In the genomic region with DNA sequence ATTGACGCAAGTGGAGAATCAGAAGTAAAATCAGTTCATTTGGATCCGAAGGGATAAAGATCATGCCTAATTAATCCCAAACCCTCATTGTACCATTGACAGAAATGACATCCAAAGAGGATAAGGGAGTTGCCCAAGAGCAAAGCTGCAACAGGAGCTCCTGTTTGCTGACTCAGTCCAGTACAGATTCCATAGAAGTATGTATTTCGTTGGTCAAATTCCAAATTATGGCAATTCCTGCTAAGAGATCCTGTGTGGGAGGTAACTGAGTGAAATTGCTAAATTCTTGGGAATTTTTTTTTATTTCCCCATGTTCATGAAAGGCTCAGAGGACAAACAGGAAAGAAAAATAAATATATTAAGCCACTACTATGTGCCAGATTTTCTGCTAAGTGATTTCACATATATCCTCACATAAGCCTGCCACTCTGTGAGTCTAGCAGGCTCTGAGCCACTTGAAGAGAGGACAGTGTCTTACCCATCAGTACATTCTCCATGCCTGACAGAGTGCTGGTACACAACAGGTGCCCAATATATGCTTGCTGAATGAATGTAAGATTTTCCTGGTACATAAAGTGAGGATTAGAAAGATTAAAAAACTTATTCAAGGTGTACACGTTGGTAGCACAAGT, we compare ENCODE assay signal across 22 cellular contexts.
DNase-seq lines count a peak whose midpoint lies in the region; ATAC-seq and TF ChIP-seq lines count a peak whose summit lies in the region.
"Had no signal": no experiment of that assay in that cellular context is flagged by ENCODE, and none has a peak within 500 bp of the region (broad histone marks: within the 10 kb centered on the region; RNA-seq: fewer than 3 reads in every experiment).

No MANE protein-coding gene starts in this region.

- no peaks in the 10 kb centered on the region for H3K36me3 ChIP-seq in esophagus squamous epithelium
- H3K36me3 ChIP-seq: right atrium auricular region had no signal

- DNase-seq in AG09309 (ENCODE audit: low read depth), result peak; percentile 21
- DNase-seq in LHCN-M2 (ENCODE audit: low read depth), result peak; percentile 55
- DNase-seq in dedifferentiated amniotic fluid mesenchymal stem cell (ENCODE audit: extremely low spot score), result peak; percentile 89
- no peak for DNase-seq in nephron progenitor cell
- DNase-seq in NCI-H1105 treated with DMSO at 0.1 percent for 48 hours (lab: John Stamatoyannopoulos, UW), result no peak
- DNase-seq in esophagus squamous epithelium (lab: John Stamatoyannopoulos, UW), result no peak
- DNase-seq in stimulated activated CD4-positive, alpha-beta T cell treated with anti-CD3 and anti-CD28 coated beads, Interleukin-4, amount 100 ng/mL, for 1 hour, result no peak
- DNase-seq: activated CD4-positive, alpha-beta T cell treated with anti-CD3 and anti-CD28 coated beads, Interleukin-2, amount 50 U/mL, for 4 hours; caudate nucleus; DMS 273 treated with DMSO at 0.1 percent for 48 hours; glutamatergic neuron; mesenchymal stem cell; MV-4-11; NCI-H774; stimulated activated CD4-positive, alpha-beta T cell treated with anti-CD3 and anti-CD28 coated beads, Interleukin-1b, Interleukin-23, amount 100 ng/mL, for 48 hours; SW 1271 had no signal

- no peak for TF ChIP-seq POLR2A in esophagus squamous epithelium (IDR thresholded peaks at IDR 0.05)

- H3K27ac Mint-ChIP-seq in nephron progenitor cell, result peak overlapping the region; percentile 80
- H3K27ac Mint-ChIP-seq: activated naive CD4-positive, alpha-beta T cell treated with anti-CD3 and anti-CD28 coated beads, Interleukin-2, amount 50 U/mL, for 24 hours; nephron had no signal

- no peak overlapping the region for H3K4me3 ChIP-seq in AG09309 (ENCODE audit: control insufficient read depth, low read depth, low read length)
- no peak overlapping the region for H3K4me3 ChIP-seq in esophagus squamous epithelium
- H3K4me3 ChIP-seq: right atrium auricular region had no signal

- H3K4me1 Mint-ChIP-seq in nephron progenitor cell, result no peaks in the 10 kb centered on the region
- H3K4me1 Mint-ChIP-seq: activated naive CD4-positive, alpha-beta T cell treated with anti-CD3 and anti-CD28 coated beads, Interleukin-2, amount 50 U/mL, for 24 hours had no signal

- H3K4me1 ChIP-seq in esophagus squamous epithelium, result peaks cover 0 to 5% (median 0%) of the 10 kb centered on the region in 3 donors
- H3K4me1 ChIP-seq: right atrium auricular region had no signal

- no peak overlapping the region for H3K27ac ChIP-seq in esophagus squamous epithelium
- H3K27ac ChIP-seq: right atrium auricular region had no signal

- no peaks in the 10 kb centered on the region for H3K9me3 Mint-ChIP-seq in nephron progenitor cell
- H3K9me3 Mint-ChIP-seq: activated naive CD4-positive, alpha-beta T cell treated with anti-CD3 and anti-CD28 coated beads, Interleukin-2, amount 50 U/mL, for 24 hours; nephron had no signal

- no peaks in the 10 kb centered on the region for H3K27me3 ChIP-seq in esophagus squamous epithelium
- H3K27me3 ChIP-seq: right atrium auricular region had no signal

- TF ChIP-seq CTCF in AG09309 (IDR thresholded peaks at IDR 0.05; ENCODE audit: control insufficient read depth, insufficient read depth, low read depth, low read length, missing control alignments) (no peak), nephron progenitor cell (IDR thresholded peaks at IDR 0.05) (no peak), esophagus squamous epithelium (IDR thresholded peaks at IDR 0.05) (no peak)

- WGBS in esophagus squamous epithelium, 2 donors, result 40 to 56% methylated on average over 4 of the region's 4 CpGs

- no peak for ATAC-seq in HG03520 (IDR thresholded peaks at IDR 0.05; ENCODE audit: unreplicated experiment)
- ATAC-seq: HCT116, Panc1 had no signal

- H3K4me3 Mint-ChIP-seq in nephron progenitor cell, result no peak overlapping the region
- H3K4me3 Mint-ChIP-seq: activated naive CD4-positive, alpha-beta T cell treated with anti-CD3 and anti-CD28 coated beads, Interleukin-2, amount 50 U/mL, for 24 hours; nephron had no signal

- intact Hi-C loops in esophagus squamous epithelium (cut with DNase I), result no loop called here

- H3K9me3 ChIP-seq in esophagus squamous epithelium, result no peaks in the 10 kb centered on the region
- H3K9me3 ChIP-seq: right atrium auricular region had no signal

- H3K36me3 Mint-ChIP-seq in nephron progenitor cell (ENCODE audit: low read depth), result peaks cover 1% of the 10 kb centered on the region
- H3K36me3 Mint-ChIP-seq: activated naive CD4-positive, alpha-beta T cell treated with anti-CD3 and anti-CD28 coated beads, Interleukin-2, amount 50 U/mL, for 24 hours had no signal

- peaks cover 3% of the 10 kb centered on the region for H3K27me3 Mint-ChIP-seq in nephron progenitor cell (ENCODE audit: low read depth, poor library complexity)

Comparison
In these comparisons a context has a peak if more than half of its experiments do, and no peak if none do; other contexts are left out.
1. DNase-seq: peak in AG09309 (single experiment), LHCN-M2 (single experiment) and dedifferentiated amniotic fluid mesenchymal stem cell (single experiment); none in nephron progenitor cell (single experiment), NCI-H1105 treated with DMSO at 0.1 percent for 48 hours (single experiment), esophagus squamous epithelium (single experiment) and stimulated activated CD4-positive, alpha-beta T cell treated with anti-CD3 and anti-CD28 coated beads, Interleukin-4, amount 100 ng/mL, for 1 hour (single experiment).